ENCODE assay signal across 31 cellular contexts in genomic region chr10:121722665-121723064, GRCh38.
DNase-seq lines count a peak whose midpoint lies in the region; ATAC-seq, FAIRE-seq and TF ChIP-seq lines count a peak whose summit lies in the region.
"Had no signal": no experiment of that assay in that cellular context is flagged by ENCODE, and none has a peak within 500 bp of the region (broad histone marks: within the 10 kb centered on the region; RNA-seq: fewer than 3 reads in every experiment).

No MANE protein-coding gene starts in this region.

- BruUV-seq in IMR-90 (replicated peaks; lab: Mats Ljungman, UMichigan) (no TSS peak), K562 (replicated peaks; lab: Mats Ljungman, UMichigan) (no TSS peak)

- H4K91ac ChIP-seq in IMR-90 (ENCODE audit: insufficient read depth, low read depth, low read length) = no peak overlapping the region

- WGBS in IMR-90 (ENCODE audit: extremely low coverage in 2 of 2, insufficient read length in 1 of 2), 2 experiments = no CpG with 5 or more reads among the region's 3 CpGs
- 4% methylated on average over 3 of the region's 3 CpGs for WGBS in K562 (ENCODE audit: insufficient coverage, low coverage, missing lambda C conversion rate)

- POLR2A ChIA-PET in IMR-90 (lab: Charles Lee; ENCODE audit: unreplicated experiment) (no interaction called here), K562 (lab: Yijun Ruan, JAX) (no interaction called here)

- H4K20me1 ChIP-seq in IMR-90 (ENCODE audit: insufficient read depth, low read length) = no peaks in the 10 kb centered on the region
- H4K20me1 ChIP-seq in K562 (replicated peaks; ENCODE audit: control insufficient read depth, insufficient read depth, low read length) = no peaks in the 10 kb centered on the region
- H4K20me1 ChIP-seq in keratinocyte (ENCODE audit: control insufficient read depth, extremely low read depth, insufficient read depth, low read length) = no peaks in the 10 kb centered on the region
- H4K20me1 ChIP-seq: BLaER1 had no signal

- ATAC-seq in IMR-90 (ENCODE audit: low read depth) = no peak
- no peak for ATAC-seq in K562
- no peak for ATAC-seq in GM19395 (IDR thresholded peaks at IDR 0.05; ENCODE audit: unreplicated experiment)
- ATAC-seq: left cardiac atrium; mucosa of descending colon; natural killer cell; psoas muscle; stimulated activated effector memory CD8-positive, alpha-beta T cell treated with anti-CD3 and anti-CD28 coated beads, Interleukin-12 subunit alpha, Interleukin-12 subunit beta, amount 100 ng/mL, for 72 hours; T-cell had no signal

- CTCF ChIA-PET in IMR-90 (lab: Yijun Ruan, JAX) (no interaction called here), K562 (lab: Yijun Ruan, JAX; ENCODE audit: low intra/inter-chr PET ratio) (no interaction called here)

- H3K56ac ChIP-seq in IMR-90 (ENCODE audit: extremely low read depth, insufficient read depth, low read length) = no peak overlapping the region

- no peak overlapping the region for H2BK120ac ChIP-seq in IMR-90 (ENCODE audit: low read depth, low read length)

- H3K27me3 ChIP-seq in IMR-90 (ENCODE audit: control insufficient read depth, insufficient read depth, low read length) (no peaks in the 10 kb centered on the region), K562 (ENCODE audit: control insufficient read depth in 2 of 2, insufficient read depth in 2 of 2, low read length in 2 of 2) (peaks cover 3 to 20% of the 10 kb centered on the region in 2 experiments; a peak in 3 of 5 replicates), keratinocyte (ENCODE audit: control insufficient read depth, extremely low read depth, insufficient read depth, low read length) (no peaks in the 10 kb centered on the region)
- H3K27me3 ChIP-seq: BLaER1, hepatocyte, transverse colon had no signal

- H2AFZ ChIP-seq in IMR-90 (replicated peaks; ENCODE audit: low read length, poor library complexity) = no peak overlapping the region
- no peak overlapping the region for H2AFZ ChIP-seq in K562 (ENCODE audit: low read depth, low read length)
- peak overlapping the region; percentile 82 for H2AFZ ChIP-seq in keratinocyte (ENCODE audit: control insufficient read depth, low read length)
- H2AFZ ChIP-seq: hepatocyte had no signal

- no peak overlapping the region for H2BK5ac ChIP-seq in IMR-90 (ENCODE audit: low read depth, low read length, poor library complexity, severe bottlenecking)

- dilution Hi-C loops in IMR-90 (cut with HindIII; ENCODE audit: low sequenced_read_pairs, unreplicated experiment) (no loop called here), keratinocyte (cut with MboI; ENCODE audit: extremely low pct_ligation_motif_present, low sequenced_read_pairs) (no loop called here)

- H3K4ac ChIP-seq in IMR-90 (ENCODE audit: low read depth, low read length) = no peak overlapping the region

- no peak overlapping the region for H4K8ac ChIP-seq in IMR-90 (ENCODE audit: low read depth in 2 of 2, low read length in 2 of 2)

- H2BK20ac ChIP-seq in IMR-90 (ENCODE audit: low read depth, low read length) = no peak overlapping the region

- in situ Hi-C loops in IMR-90 (cut with MboI; ENCODE audit: low sequenced_read_pairs) (no loop called here), K562 (cut with MboI) (no loop called here)

- intact Hi-C loops in IMR-90 (cut with micrococcal nuclease) (no loop called here), K562 (cut with micrococcal nuclease) (no loop called here)

- H3K23ac ChIP-seq in IMR-90 (ENCODE audit: low read depth, low read length) = no peak overlapping the region

- no peak overlapping the region for H3K14ac ChIP-seq in IMR-90 (replicated peaks; ENCODE audit: low read depth, low read length)

- H3K27ac ChIP-seq in IMR-90 (ENCODE audit: insufficient read depth, low read length) (no peak overlapping the region), K562 (ENCODE audit: extremely low read depth, low read depth, low read length) (no peak overlapping the region), keratinocyte (ENCODE audit: control insufficient read depth, insufficient read depth, low read length) (peak overlapping the region; percentile 61)
- H3K27ac ChIP-seq: BLaER1, hepatocyte, psoas muscle, transverse colon had no signal

- no peaks in the 10 kb centered on the region for H3K79me1 ChIP-seq in IMR-90 (ENCODE audit: low read depth in 1 of 2, low read length in 2 of 2)

- no peak overlapping the region for H4K5ac ChIP-seq in IMR-90 (ENCODE audit: low read depth, low read length)

- H3K9ac ChIP-seq in IMR-90 (ENCODE audit: low read depth, low read length) (no peak overlapping the region), K562 (ENCODE audit: insufficient read depth in 1 of 2, low read depth in 2 of 2, low read length in 2 of 2) (no peak overlapping the region), keratinocyte (ENCODE audit: control insufficient read depth, extremely low read depth, insufficient read depth, low read length) (no peak overlapping the region)
- H3K9ac ChIP-seq: BLaER1 had no signal

- peak; percentile 29 for DNase-seq in EH (ENCODE audit: low read depth)
- no peak for DNase-seq in IMR-90
- no peak for DNase-seq in K562 (ENCODE audit: extremely low read depth in 1 of 4, low spot score in 3 of 4)
- DNase-seq in keratinocyte (ENCODE audit: low read depth, low spot score) = peak; percentile 57
- no peak for DNase-seq in NCI-H526 treated with DMSO at 0.1 percent for 48 hours (lab: John Stamatoyannopoulos, UW)
- DNase-seq in activated CD4-positive, alpha-beta T cell treated with anti-CD3 and anti-CD28 coated beads for 4 hours = no peak
- DNase-seq in mesenteric fat pad (ENCODE audit: low spot score) = no peak
- DNase-seq: activated CD4-positive, alpha-beta T cell treated with anti-CD3 and anti-CD28 coated beads, Interleukin-2, amount 10 ng/mL, durations not matched to agents 7 days and 5 days; activated gamma-delta T cell treated with Interleukin-2 at 50 U/mL for 16 hours; activated T-cell treated with anti-CD3 and anti-CD28 coated beads, Interleukin-2, amount 50 U/mL, for 1 hour; endodermal cell; GDM1; GOT3; KG1; left cardiac atrium; mucosa of descending colon; natural killer cell; NCI-H1417; NCI-H2081 treated with DMSO at 0.1 percent for 48 hours; NCI-H345; NCI-H774; occipital lobe; psoas muscle; T-cell; transverse colon had no signal

- no peak overlapping the region for H3K4me2 ChIP-seq in IMR-90 (ENCODE audit: low read depth, low read length)
- no peak overlapping the region for H3K4me2 ChIP-seq in K562 (ENCODE audit: insufficient read depth, low read length)
- peak overlapping the region; percentile 41 for H3K4me2 ChIP-seq in keratinocyte (ENCODE audit: control insufficient read depth, extremely low read depth, insufficient read depth, low read depth, low read length)
- H3K4me2 ChIP-seq: BLaER1, hepatocyte had no signal

- H3K4me3 ChIP-seq in IMR-90 (ENCODE audit: insufficient read depth, low read depth, low read length) = no peak overlapping the region
- no peak overlapping the region for H3K4me3 ChIP-seq in K562
- no peak overlapping the region for H3K4me3 ChIP-seq in keratinocyte (ENCODE audit: control insufficient read depth in 2 of 3, extremely low read depth in 1 of 3, insufficient read depth in 2 of 3, low read depth in 1 of 3, low read length in 3 of 3)
- H3K4me3 ChIP-seq: BLaER1, hepatocyte, lung, mucosa of descending colon, psoas muscle, transverse colon had no signal

- H3K36me3 ChIP-seq in IMR-90 (ENCODE audit: control insufficient read depth, insufficient read depth, low read length) (no peaks in the 10 kb centered on the region), K562 (ENCODE audit: control insufficient read depth, insufficient read depth, low read length) (no peaks in the 10 kb centered on the region), keratinocyte (ENCODE audit: control insufficient read depth in 2 of 2, extremely low read depth in 1 of 2, insufficient read depth in 2 of 2, low read length in 2 of 2) (no peaks in the 10 kb centered on the region)
- H3K36me3 ChIP-seq: BLaER1, transverse colon had no signal

- no peak for TF ChIP-seq EP300 in K562 (IDR thresholded peaks at IDR 0.05; ENCODE audit: low read length)

- TF ChIP-seq RAD21 in IMR-90 (IDR thresholded peaks at IDR 0.05; ENCODE audit: low read length) = no peak
- no peak for TF ChIP-seq RAD21 in K562 (CRISPR knock-in tag; conservative IDR thresholded peaks at IDR 0.05 in 1 of 2, IDR thresholded peaks at IDR 0.05 in 1 of 2)

- no peaks in the 10 kb centered on the region for H3K9me3 ChIP-seq in IMR-90 (ENCODE audit: control insufficient read depth, insufficient read depth, low read length)
- H3K9me3 ChIP-seq in K562 (replicated peaks; ENCODE audit: control insufficient read depth, insufficient read depth, low read depth, low read length) = no peaks in the 10 kb centered on the region
- no peaks in the 10 kb centered on the region for H3K9me3 ChIP-seq in keratinocyte (ENCODE audit: control insufficient read depth, low read depth, low read length)
- H3K9me3 ChIP-seq: mucosa of descending colon, psoas muscle, transverse colon had no signal

- no peak for FAIRE-seq in K562 (lab: Jason Lieb, UNC)
- peak; percentile 95 for FAIRE-seq in keratinocyte (lab: Jason Lieb, UNC)
- FAIRE-seq: HTR-8/SVneo had no signal

- no peak overlapping the region for H2BK15ac ChIP-seq in IMR-90 (ENCODE audit: low read depth, low read length)

- H3K79me2 ChIP-seq in K562 (ENCODE audit: control insufficient read depth, insufficient read depth, low read length) (no peaks in the 10 kb centered on the region), keratinocyte (ENCODE audit: control insufficient read depth, insufficient read depth, low read length) (no peaks in the 10 kb centered on the region)
- H3K79me2 ChIP-seq: hepatocyte had no signal

- H2AK5ac ChIP-seq in IMR-90 (ENCODE audit: low read depth, low read length) = no peak overlapping the region

- TF ChIP-seq CTCF in IMR-90 (conservative IDR thresholded peaks at IDR 0.05; ENCODE audit: low read depth, low read length) (no peak), K562 (IDR thresholded peaks at IDR 0.05 in 2 of 3, conservative IDR thresholded peaks at IDR 0.05 in 1 of 3; ENCODE audit: insufficient read depth in 2 of 3, low read depth in 1 of 3, low read length in 3 of 3) (no peak), keratinocyte (optimal IDR thresholded peaks at IDR 0.05 in 1 of 3, IDR thresholded peaks at IDR 0.05 in 1 of 3, conservative IDR thresholded peaks at IDR 0.05 in 1 of 3; ENCODE audit: extremely low read depth in 1 of 3, insufficient read depth in 2 of 3, low read length in 3 of 3) (no peak)

- no peaks in the 10 kb centered on the region for H3K4me1 ChIP-seq in IMR-90 (ENCODE audit: control insufficient read depth, insufficient read depth, low read length)
- H3K4me1 ChIP-seq in K562 (replicated peaks in 1 of 2; ENCODE audit: control insufficient read depth in 2 of 2, insufficient read depth in 2 of 2, low read length in 2 of 2) = no peaks in the 10 kb centered on the region
- H3K4me1 ChIP-seq in keratinocyte (ENCODE audit: control insufficient read depth, extremely low read depth, insufficient read depth, low read length) = peaks cover 9% of the 10 kb centered on the region
- H3K4me1 ChIP-seq: BLaER1, psoas muscle, transverse colon had no signal

- no peaks in the 10 kb centered on the region for H3K9me1 ChIP-seq in IMR-90 (ENCODE audit: insufficient read depth, low read length)
- H3K9me1 ChIP-seq in K562 (ENCODE audit: control insufficient read depth, insufficient read depth, low read length) = no peaks in the 10 kb centered on the region
- H3K9me1 ChIP-seq in keratinocyte (ENCODE audit: control insufficient read depth, extremely low read depth, insufficient read depth, low read length) = no peaks in the 10 kb centered on the region

- no peak overlapping the region for H2AK9ac ChIP-seq in IMR-90 (replicated peaks; ENCODE audit: low read depth, low read length, poor library complexity)

- no peak overlapping the region for H3K18ac ChIP-seq in IMR-90 (ENCODE audit: low read depth, low read length)

- TF ChIP-seq POLR2A in IMR-90 (IDR thresholded peaks at IDR 0.05; ENCODE audit: low read depth, low read length) = no peak
- TF ChIP-seq POLR2A in K562 (conservative IDR thresholded peaks at IDR 0.05) = no peak

Comparison
In these comparisons a context has a peak if more than half of its experiments do, and no peak if none do; other contexts are left out.
1. DNase-seq: peak in EH (single experiment) and keratinocyte (single experiment); none in IMR-90 (single experiment), K562 (0 of 4), NCI-H526 treated with DMSO at 0.1 percent for 48 hours (single experiment), activated CD4-positive, alpha-beta T cell treated with anti-CD3 and anti-CD28 coated beads for 4 hours (0 of 2) and mesenteric fat pad (single experiment).